Comparison of ENCODE assay signal across 9 cellular contexts in genomic region chrX:153649178-153649914, GRCh38. TPM values are rescaled to one million over a fixed set of nuclear protein-coding genes. Genes with fewer than 3 reads are reported as not detected.
DNase-seq lines count a peak whose midpoint lies in the region; TF ChIP-seq lines count a peak whose summit lies in the region.
"Had no signal": no experiment of that assay in that cellular context is flagged by ENCODE, and none has a peak within 500 bp of the region (broad histone marks: within the 10 kb centered on the region; RNA-seq: fewer than 3 reads in every experiment).

No MANE protein-coding gene starts in this region.

- H3K4me3 ChIP-seq in vagina: no peak overlapping the region

- no peak overlapping the region for H3K27ac ChIP-seq in VCaP
- no peak overlapping the region for H3K27ac ChIP-seq in vagina

- DNase-seq in activated effector memory CD4-positive, alpha-beta T cell treated with anti-CD3 and anti-CD28 coated beads, Interleukin-2, amount 50 U/mL, for 16 hours: peak; percentile 78
- DNase-seq in activated effector memory CD4-positive, alpha-beta T cell treated with Interleukin-2 at 50 U/mL for 16 hours: no peak
- DNase-seq in NCI-H146 treated with DMSO at 0.1 percent for 48 hours (lab: John Stamatoyannopoulos, UW; ENCODE audit: unreplicated experiment) (peak; percentile 33), glomerular visceral epithelial cell (ENCODE audit: extremely low spot score) (peak; percentile 5), T-helper 9 cell (no peak), vagina (ENCODE audit: extremely low spot score in 2 of 2) (no peak)
- DNase-seq in stimulated activated CD4-positive, alpha-beta T cell treated with anti-CD3 and anti-CD28 coated beads, Interleukin-15, amount 100 ng/mL, for 24 hours: peak; percentile 59

- no peaks in the 10 kb centered on the region for H3K9me3 ChIP-seq in vagina

- intact Hi-C loops in vagina (cut with DNase I): no loop called here

- TF ChIP-seq CTCF in VCaP (conservative IDR thresholded peaks at IDR 0.05) (peak; percentile 19), vagina (IDR thresholded peaks at IDR 0.05) (no peak)

- TF ChIP-seq POLR2A in vagina (IDR thresholded peaks at IDR 0.05): no peak

- H3K36me3 ChIP-seq in vagina: no peaks in the 10 kb centered on the region

- no peaks in the 10 kb centered on the region for H3K4me1 ChIP-seq in vagina

- peaks cover 4% of the 10 kb centered on the region for H3K27me3 ChIP-seq in vagina

RNA-seq across cellular contexts. Expression of gene DUSP9, which starts 2.3 kb away (rescaled TPM):
- 0.74 TPM for total RNA-seq in vagina
- total RNA-seq: mononuclear cell had no signal

RNA-seq across cellular contexts. Expression of gene PNCK, which starts 24.3 kb away (rescaled TPM):
- total RNA-seq in vagina: 9.3 TPM

RNA-seq across cellular contexts. Expression of gene SLC6A8, which starts 38.4 kb away (rescaled TPM):
- total RNA-seq in vagina: 29.2 TPM

RNA-seq across cellular contexts. Expression of gene CCNQ, which starts 50.4 kb away (rescaled TPM):
- 31.2 TPM for total RNA-seq in vagina

Comparison
In these comparisons a context has a peak if more than half of its experiments do, and no peak if none do; other contexts are left out.
1. DNase-seq: peak in activated effector memory CD4-positive, alpha-beta T cell treated with anti-CD3 and anti-CD28 coated beads, Interleukin-2, amount 50 U/mL, for 16 hours (single experiment), NCI-H146 treated with DMSO at 0.1 percent for 48 hours (single experiment), glomerular visceral epithelial cell (single experiment) and stimulated activated CD4-positive, alpha-beta T cell treated with anti-CD3 and anti-CD28 coated beads, Interleukin-15, amount 100 ng/mL, for 24 hours (single experiment); none in activated effector memory CD4-positive, alpha-beta T cell treated with Interleukin-2 at 50 U/mL for 16 hours (single experiment), T-helper 9 cell (single experiment) and vagina (0 of 2).